ENCODE assay signal across 1 cellular context in the genomic region with DNA sequence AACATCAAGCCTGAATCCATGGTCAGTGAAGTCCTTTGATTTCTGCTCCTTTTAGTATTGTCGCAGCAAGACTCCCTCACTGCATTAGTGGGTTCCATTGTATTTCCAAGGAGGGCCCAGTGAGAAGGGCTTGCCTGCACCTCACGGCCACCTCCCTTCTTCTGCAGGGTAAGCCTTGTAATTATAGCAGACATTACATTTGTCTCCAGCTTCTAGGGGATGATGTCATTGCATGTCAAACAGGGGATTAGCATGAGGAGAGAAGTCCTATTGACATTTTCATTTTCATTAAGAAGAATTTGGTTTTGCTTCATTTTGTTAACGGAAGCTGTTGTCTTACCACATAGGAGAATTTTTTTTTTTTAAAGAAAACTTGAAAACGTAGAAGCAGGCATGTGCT.
TF ChIP-seq lines count a peak whose summit lies in the region.

No MANE protein-coding gene starts in this region.

TF ChIP-seq in SK-N-SH treated with all-trans-retinoic acid at 6 μM for 48 hours, 23 proteins besides CTCF, POLR2A, EP300 and RAD21 (continued from another document):
- TF ChIP-seq PATZ1 (CRISPR knock-in tag; IDR thresholded peaks at IDR 0.05; ENCODE audit: borderline replicate concordance) (no peak), ZC3H10 (CRISPR knock-in tag; IDR thresholded peaks at IDR 0.05) (no peak), ZFP30 (CRISPR knock-in tag; IDR thresholded peaks at IDR 0.05) (no peak), TCF4 (CRISPR knock-in tag; IDR thresholded peaks at IDR 0.05; ENCODE audit: borderline replicate concordance) (no peak)
